8 cellular contexts compared by ENCODE assay signal in genomic region chr13:100129605-100130004, GRCh38. TPM values are rescaled to one million over a fixed set of nuclear protein-coding genes. Genes with fewer than 3 reads are reported as not detected.
A peak's percentile ranks its signal among the peaks of the same experiment; 100 is the strongest.
DNase-seq lines count a peak whose midpoint lies in the region; ATAC-seq lines count a peak whose summit lies in the region.

No MANE protein-coding gene starts in this region.

- peaks cover 34% of the 10 kb centered on the region for H3K4me1 Mint-ChIP-seq in activated naive CD8-positive, alpha-beta T cell treated with anti-CD3 and anti-CD28 coated beads for 36 hours

- peak overlapping the region; percentile 16 for H3K4me3 Mint-ChIP-seq in activated naive CD8-positive, alpha-beta T cell treated with anti-CD3 and anti-CD28 coated beads for 36 hours

- peaks cover 18% of the 10 kb centered on the region for H3K36me3 Mint-ChIP-seq in activated naive CD8-positive, alpha-beta T cell treated with anti-CD3 and anti-CD28 coated beads for 36 hours

- H3K9me3 Mint-ChIP-seq in activated naive CD8-positive, alpha-beta T cell treated with anti-CD3 and anti-CD28 coated beads for 36 hours: no peaks in the 10 kb centered on the region

- no peaks in the 10 kb centered on the region for H3K27me3 Mint-ChIP-seq in activated naive CD8-positive, alpha-beta T cell treated with anti-CD3 and anti-CD28 coated beads for 36 hours

- ATAC-seq in GM19324 (IDR thresholded peaks at IDR 0.05; ENCODE audit: low FRiP score, unreplicated experiment): peak; percentile 92
- peak; percentile 85 for ATAC-seq in HG03108 (IDR thresholded peaks at IDR 0.05; ENCODE audit: unreplicated experiment)

- peak overlapping the region; percentile 55 for H3K27ac Mint-ChIP-seq in activated naive CD8-positive, alpha-beta T cell treated with anti-CD3 and anti-CD28 coated beads for 36 hours

- DNase-seq in AG20443 (ENCODE audit: low spot score): peak; percentile 26
- no peak for DNase-seq in activated naive CD8-positive, alpha-beta T cell treated with anti-CD3 and anti-CD28 coated beads for 36 hours
- no peak for DNase-seq in dedifferentiated amniotic fluid mesenchymal stem cell (ENCODE audit: extremely low spot score)
- no peak for DNase-seq in HT-29 (ENCODE audit: low spot score)
- DNase-seq in NCI-H2227 (lab: John Stamatoyannopoulos, UW; ENCODE audit: unreplicated experiment): no peak
- no peak for DNase-seq in NCI-H1105 treated with DMSO at 0.1 percent for 48 hours (lab: John Stamatoyannopoulos, UW)

RNA-seq across cellular contexts. Expression of gene PCCA, which starts 40.7 kb away (rescaled TPM):
- total RNA-seq in activated naive CD8-positive, alpha-beta T cell treated with anti-CD3 and anti-CD28 coated beads for 36 hours: 1 to 10 TPM; 6.9 to 8.3 TPM
- total RNA-seq in HT-29 (2014; rRNA removed; shearing (Covaris generic)): 9.4 and 10.0 TPM in 2 replicates
